Comparison of ENCODE assay signal across 32 cellular contexts in the genomic region with DNA sequence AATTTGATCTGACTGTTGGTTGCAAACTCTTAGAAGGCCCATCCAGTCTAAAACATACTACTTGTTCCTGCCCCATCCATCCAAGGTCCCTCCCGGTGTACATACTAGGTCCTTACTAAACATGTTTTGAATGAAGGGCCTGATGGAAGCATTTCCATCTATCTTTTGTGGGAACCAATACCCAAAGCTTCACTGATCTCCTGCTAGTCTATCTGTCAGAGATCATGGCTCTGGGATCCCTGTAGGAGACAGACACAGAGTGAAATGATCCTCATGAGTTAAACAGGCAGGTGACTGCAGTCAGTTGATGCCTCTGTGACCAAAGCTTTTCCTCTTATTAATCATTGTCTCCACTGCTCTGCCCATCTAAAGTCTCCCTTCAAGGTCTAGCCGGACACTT.
"Had no signal": no experiment of that assay in that cellular context is flagged by ENCODE, and none has a peak within 500 bp of the region (broad histone marks: within the 10 kb centered on the region; RNA-seq: fewer than 3 reads in every experiment).

No MANE protein-coding gene starts in this region.

- DNase-seq: activated effector memory CD4-positive, alpha-beta T cell treated with anti-CD3 and anti-CD28 coated beads, Interleukin-2, amount 50 U/mL, for 16 hours; activated effector memory CD4-positive, alpha-beta T cell treated with Interleukin-2 at 50 U/mL for 16 hours; activated gamma-delta T cell; activated gamma-delta T cell treated with Interleukin-2 at 50 U/mL for 16 hours; activated naive CD4-positive, alpha-beta T cell; activated naive CD4-positive, alpha-beta T cell treated with anti-CD3 and anti-CD28 coated beads for 36 hours; activated naive CD4-positive, alpha-beta T cell treated with anti-CD3 and anti-CD28 coated beads, Interleukin-2, amount 10 ng/mL, durations not matched to agents 7 days and 5 days; activated naive CD4-positive, alpha-beta T cell treated with anti-CD3 and anti-CD28 coated beads, Interleukin-2, amount 50 U/mL, for 16 hours; activated naive CD4-positive, alpha-beta T cell treated with Interleukin-2 at 50 U/mL for 16 hours; activated naive CD8-positive, alpha-beta T cell treated with anti-CD3 and anti-CD28 coated beads for 36 hours; activated naive CD8-positive, alpha-beta T cell treated with anti-CD3 and anti-CD28 coated beads, Interleukin-2, amount 10 ng/mL, durations not matched to agents 7 days and 5 days; activated naive CD8-positive, alpha-beta T cell treated with anti-CD3 and anti-CD28 coated beads, Interleukin-2, amount 50 U/mL, for 24 hours; activated T-cell treated with anti-CD3 and anti-CD28 coated beads, Interleukin-2, amount 50 U/mL, for 1 hour; activated T-cell treated with anti-CD3 and anti-CD28 coated beads, Interleukin-2, amount 50 U/mL, for 24 hours; activated T-cell treated with anti-CD3 and anti-CD28 coated beads, Interleukin-2, amount 50 U/mL, for 4 hours; activated T-cell treated with anti-CD3 and anti-CD28 coated beads, Interleukin-2, amount 50 U/mL, for 48 hours; activated T-cell treated with anti-CD3 and anti-CD28 coated beads, Interleukin-2, amount 50 U/mL, for 72 hours; adrenal gland; amniotic stem cell; amygdala; anterior cingulate cortex; aorta; body of pancreas; brain microvascular endothelial cell; caudate nucleus; central memory CD4-positive, alpha-beta T cell; cerebellar nuclear complex had no signal

- H3K36me3 ChIP-seq: adrenal gland, ascending aorta, brain microvascular endothelial cell, breast epithelium, cardiac muscle cell had no signal

- H3K27ac ChIP-seq: adrenal gland, ascending aorta, body of pancreas, brain microvascular endothelial cell, breast epithelium, cardiac muscle cell had no signal

- ATAC-seq: activated naive CD4-positive, alpha-beta T cell treated with anti-CD3 and anti-CD28 coated beads, Interleukin-2, amount 50 U/mL, for 72 hours; activated naive CD8-positive, alpha-beta T cell treated with anti-CD3 and anti-CD28 coated beads, Interleukin-2, amount 50 U/mL, for 24 hours; activated T-cell treated with anti-CD3 and anti-CD28 coated beads, Interleukin-2, amount 50 U/mL, for 4 hours; activated T-cell treated with anti-CD3 and anti-CD28 coated beads, Interleukin-2, amount 50 U/mL, for 72 hours; activated T-helper 17 cell treated with anti-CD3 and anti-CD28 coated beads, Interleukin-2, amount 50 U/mL, for 72 hours; body of pancreas had no signal

- H3K4me1 ChIP-seq: adrenal gland, ascending aorta, body of pancreas, breast epithelium had no signal

- H3K4me3 ChIP-seq: adrenal gland, ascending aorta, body of pancreas, breast epithelium, cardiac muscle cell had no signal

- H3K27me3 ChIP-seq: adrenal gland, ascending aorta, body of pancreas, brain microvascular endothelial cell, breast epithelium, cardiac muscle cell had no signal

- H3K9me3 ChIP-seq: adrenal gland, ascending aorta, breast epithelium had no signal
